1 cellular context compared by ENCODE assay signal in genomic region chr13:80342541-80343371, GRCh38.
TF ChIP-seq lines count a peak whose summit lies in the region.

No MANE protein-coding gene starts in this region.

TF ChIP-seq in HepG2, 621 proteins besides CTCF, POLR2A, EP300 and RAD21 (continued from another document and continues in another):
- TF ChIP-seq ZBTB44 (CRISPR knock-in tag; IDR thresholded peaks at IDR 0.05) = no peak; the same call in 1 of the 2 replicates
- no peak for TF ChIP-seq HMG20B (CRISPR knock-in tag; conservative IDR thresholded peaks at IDR 0.05)
- TF ChIP-seq TBX3 (IDR thresholded peaks at IDR 0.05; ENCODE audit: borderline replicate concordance) = no peak
- no peak for TF ChIP-seq ZFP36 (IDR thresholded peaks at IDR 0.05; ENCODE audit: borderline replicate concordance, low read depth, low read length, partially characterized antibody)
- TF ChIP-seq HOXD1 (CRISPR knock-in tag; IDR thresholded peaks at IDR 0.05) = peak; percentile 50; the same call in 1 of the 2 replicates
- TF ChIP-seq, protein P1, sequence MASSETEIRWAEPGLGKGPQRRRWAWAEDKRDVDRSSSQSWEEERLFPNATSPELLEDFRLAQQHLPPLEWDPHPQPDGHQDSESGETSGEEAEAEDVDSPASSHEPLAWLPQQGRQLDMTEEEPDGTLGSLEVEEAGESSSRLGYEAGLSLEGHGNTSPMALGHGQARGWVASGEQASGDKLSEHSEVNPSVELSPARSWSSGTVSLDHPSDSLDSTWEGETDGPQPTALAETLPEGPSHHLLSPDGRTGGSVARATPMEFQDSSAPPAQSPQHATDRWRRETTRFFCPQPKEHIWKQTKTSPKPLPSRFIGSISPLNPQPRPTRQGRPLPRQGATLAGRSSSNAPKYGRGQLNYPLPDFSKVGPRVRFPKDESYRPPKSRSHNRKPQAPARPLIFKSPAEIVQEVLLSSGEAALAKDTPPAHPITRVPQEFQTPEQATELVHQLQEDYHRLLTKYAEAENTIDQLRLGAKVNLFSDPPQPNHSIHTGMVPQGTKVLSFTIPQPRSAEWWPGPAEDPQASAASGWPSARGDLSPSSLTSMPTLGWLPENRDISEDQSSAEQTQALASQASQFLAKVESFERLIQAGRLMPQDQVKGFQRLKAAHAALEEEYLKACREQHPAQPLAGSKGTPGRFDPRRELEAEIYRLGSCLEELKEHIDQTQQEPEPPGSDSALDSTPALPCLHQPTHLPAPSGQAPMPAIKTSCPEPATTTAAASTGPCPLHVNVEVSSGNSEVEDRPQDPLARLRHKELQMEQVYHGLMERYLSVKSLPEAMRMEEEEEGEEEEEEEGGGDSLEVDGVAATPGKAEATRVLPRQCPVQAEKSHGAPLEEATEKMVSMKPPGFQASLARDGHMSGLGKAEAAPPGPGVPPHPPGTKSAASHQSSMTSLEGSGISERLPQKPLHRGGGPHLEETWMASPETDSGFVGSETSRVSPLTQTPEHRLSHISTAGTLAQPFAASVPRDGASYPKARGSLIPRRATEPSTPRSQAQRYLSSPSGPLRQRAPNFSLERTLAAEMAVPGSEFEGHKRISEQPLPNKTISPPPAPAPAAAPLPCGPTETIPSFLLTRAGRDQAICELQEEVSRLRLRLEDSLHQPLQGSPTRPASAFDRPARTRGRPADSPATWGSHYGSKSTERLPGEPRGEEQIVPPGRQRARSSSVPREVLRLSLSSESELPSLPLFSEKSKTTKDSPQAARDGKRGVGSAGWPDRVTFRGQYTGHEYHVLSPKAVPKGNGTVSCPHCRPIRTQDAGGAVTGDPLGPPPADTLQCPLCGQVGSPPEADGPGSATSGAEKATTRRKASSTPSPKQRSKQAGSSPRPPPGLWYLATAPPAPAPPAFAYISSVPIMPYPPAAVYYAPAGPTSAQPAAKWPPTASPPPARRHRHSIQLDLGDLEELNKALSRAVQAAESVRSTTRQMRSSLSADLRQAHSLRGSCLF (CRISPR knock-in tag; IDR thresholded peaks at IDR 0.05; ENCODE audit: borderline replicate concordance) = peak; percentile 75; the same call in 1 of the 2 replicates
- no peak for TF ChIP-seq ZBTB8A (CRISPR knock-in tag; IDR thresholded peaks at IDR 0.05; ENCODE audit: borderline replicate concordance, low read depth)
- TF ChIP-seq NBN (conservative IDR thresholded peaks at IDR 0.05) = no peak
- TF ChIP-seq ZBTB20 (CRISPR knock-in tag; IDR thresholded peaks at IDR 0.05; ENCODE audit: borderline replicate concordance, low read depth) = no peak
- peak; percentile 80 for TF ChIP-seq PHF8 (CRISPR knock-in tag; IDR thresholded peaks at IDR 0.05)
- peak; percentile 44; the same call in 1 of the 2 replicates for TF ChIP-seq THAP11 (CRISPR knock-in tag; IDR thresholded peaks at IDR 0.05)
- TF ChIP-seq ZNF432 (CRISPR knock-in tag; IDR thresholded peaks at IDR 0.05; ENCODE audit: borderline replicate concordance) = no peak
- no peak for TF ChIP-seq AGO2 (optimal IDR thresholded peaks at IDR 0.05; ENCODE audit: low read depth, low read length)
- no peak for TF ChIP-seq PRPF4 (IDR thresholded peaks at IDR 0.05; ENCODE audit: low read depth, low read length, poor library complexity, severe bottlenecking)
- TF ChIP-seq ZNF572 (CRISPR knock-in tag; IDR thresholded peaks at IDR 0.05) = no peak
- no peak for TF ChIP-seq ZMYM3 (CRISPR knock-in tag; IDR thresholded peaks at IDR 0.05)
- no peak for TF ChIP-seq SNAPC4 (CRISPR knock-in tag; IDR thresholded peaks at IDR 0.05)
- TF ChIP-seq, protein P2, sequence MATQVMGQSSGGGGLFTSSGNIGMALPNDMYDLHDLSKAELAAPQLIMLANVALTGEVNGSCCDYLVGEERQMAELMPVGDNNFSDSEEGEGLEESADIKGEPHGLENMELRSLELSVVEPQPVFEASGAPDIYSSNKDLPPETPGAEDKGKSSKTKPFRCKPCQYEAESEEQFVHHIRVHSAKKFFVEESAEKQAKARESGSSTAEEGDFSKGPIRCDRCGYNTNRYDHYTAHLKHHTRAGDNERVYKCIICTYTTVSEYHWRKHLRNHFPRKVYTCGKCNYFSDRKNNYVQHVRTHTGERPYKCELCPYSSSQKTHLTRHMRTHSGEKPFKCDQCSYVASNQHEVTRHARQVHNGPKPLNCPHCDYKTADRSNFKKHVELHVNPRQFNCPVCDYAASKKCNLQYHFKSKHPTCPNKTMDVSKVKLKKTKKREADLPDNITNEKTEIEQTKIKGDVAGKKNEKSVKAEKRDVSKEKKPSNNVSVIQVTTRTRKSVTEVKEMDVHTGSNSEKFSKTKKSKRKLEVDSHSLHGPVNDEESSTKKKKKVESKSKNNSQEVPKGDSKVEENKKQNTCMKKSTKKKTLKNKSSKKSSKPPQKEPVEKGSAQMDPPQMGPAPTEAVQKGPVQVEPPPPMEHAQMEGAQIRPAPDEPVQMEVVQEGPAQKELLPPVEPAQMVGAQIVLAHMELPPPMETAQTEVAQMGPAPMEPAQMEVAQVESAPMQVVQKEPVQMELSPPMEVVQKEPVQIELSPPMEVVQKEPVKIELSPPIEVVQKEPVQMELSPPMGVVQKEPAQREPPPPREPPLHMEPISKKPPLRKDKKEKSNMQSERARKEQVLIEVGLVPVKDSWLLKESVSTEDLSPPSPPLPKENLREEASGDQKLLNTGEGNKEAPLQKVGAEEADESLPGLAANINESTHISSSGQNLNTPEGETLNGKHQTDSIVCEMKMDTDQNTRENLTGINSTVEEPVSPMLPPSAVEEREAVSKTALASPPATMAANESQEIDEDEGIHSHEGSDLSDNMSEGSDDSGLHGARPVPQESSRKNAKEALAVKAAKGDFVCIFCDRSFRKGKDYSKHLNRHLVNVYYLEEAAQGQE (IDR thresholded peaks at IDR 0.05; ENCODE audit: borderline replicate concordance in 1 of 2, low read depth in 1 of 2, low read length in 2 of 2) = no peak
- peak; percentile 99 for TF ChIP-seq MYPOP (CRISPR knock-in tag; IDR thresholded peaks at IDR 0.05)
- no peak for TF ChIP-seq ZNF530 (CRISPR knock-in tag; IDR thresholded peaks at IDR 0.05; ENCODE audit: low read depth)
- no peak for TF ChIP-seq REXO4 (CRISPR knock-in tag; IDR thresholded peaks at IDR 0.05; ENCODE audit: borderline replicate concordance)
- peak; percentile 72; the same call in 1 of the 2 replicates for TF ChIP-seq SALL2 (CRISPR knock-in tag; IDR thresholded peaks at IDR 0.05)
- peak; percentile 50; the same call in 1 of the 2 replicates for TF ChIP-seq SRY (CRISPR knock-in tag; IDR thresholded peaks at IDR 0.05)
- peak; percentile 3; the same call in 1 of the 2 replicates for TF ChIP-seq RARA (CRISPR knock-in tag; IDR thresholded peaks at IDR 0.05)
- peak; percentile 89; the same call in 1 of the 2 replicates for TF ChIP-seq ZNF337 (CRISPR knock-in tag; IDR thresholded peaks at IDR 0.05; ENCODE audit: borderline replicate concordance, low read depth)
- TF ChIP-seq ZNF577 (CRISPR knock-in tag; IDR thresholded peaks at IDR 0.05; ENCODE audit: borderline replicate concordance, low read depth) = no peak
- TF ChIP-seq SRSF4 (IDR thresholded peaks at IDR 0.05; ENCODE audit: low read depth, low read length, poor library complexity, severe bottlenecking) = no peak
- TF ChIP-seq HOMEZ (CRISPR knock-in tag; IDR thresholded peaks at IDR 0.05; ENCODE audit: low read depth) = no peak
- no peak for TF ChIP-seq ZFP36L1 (CRISPR knock-in tag; IDR thresholded peaks at IDR 0.05)
- TF ChIP-seq CENPX (CRISPR knock-in tag; IDR thresholded peaks at IDR 0.05) = no peak
- no peak for TF ChIP-seq ZNF317 (CRISPR knock-in tag; IDR thresholded peaks at IDR 0.05)
- TF ChIP-seq CBFB (CRISPR knock-in tag; IDR thresholded peaks at IDR 0.05) = no peak
- TF ChIP-seq HBP1 (CRISPR knock-in tag; IDR thresholded peaks at IDR 0.05; ENCODE audit: low read depth) = no peak
- TF ChIP-seq, protein P3, sequence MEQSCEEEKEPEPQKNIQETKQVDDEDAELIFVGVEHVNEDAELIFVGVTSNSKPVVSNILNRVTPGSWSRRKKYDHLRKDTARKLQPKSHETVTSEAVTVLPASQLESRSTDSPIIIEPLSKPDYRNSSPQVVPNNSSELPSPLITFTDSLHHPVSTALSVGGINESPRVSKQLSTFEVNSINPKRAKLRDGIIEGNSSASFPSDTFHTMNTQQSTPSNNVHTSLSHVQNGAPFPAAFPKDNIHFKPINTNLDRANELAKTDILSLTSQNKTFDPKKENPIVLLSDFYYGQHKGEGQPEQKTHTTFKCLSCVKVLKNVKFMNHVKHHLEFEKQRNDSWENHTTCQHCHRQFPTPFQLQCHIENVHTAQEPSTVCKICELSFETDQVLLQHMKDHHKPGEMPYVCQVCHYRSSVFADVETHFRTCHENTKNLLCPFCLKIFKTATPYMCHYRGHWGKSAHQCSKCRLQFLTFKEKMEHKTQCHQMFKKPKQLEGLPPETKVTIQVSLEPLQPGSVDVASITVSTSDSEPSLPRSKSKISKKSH (CRISPR knock-in tag; IDR thresholded peaks at IDR 0.05; ENCODE audit: borderline replicate concordance) = 0 out of 2 replicates have a peak, but pooled peaks have one; percentile 44
- TF ChIP-seq, protein P4, sequence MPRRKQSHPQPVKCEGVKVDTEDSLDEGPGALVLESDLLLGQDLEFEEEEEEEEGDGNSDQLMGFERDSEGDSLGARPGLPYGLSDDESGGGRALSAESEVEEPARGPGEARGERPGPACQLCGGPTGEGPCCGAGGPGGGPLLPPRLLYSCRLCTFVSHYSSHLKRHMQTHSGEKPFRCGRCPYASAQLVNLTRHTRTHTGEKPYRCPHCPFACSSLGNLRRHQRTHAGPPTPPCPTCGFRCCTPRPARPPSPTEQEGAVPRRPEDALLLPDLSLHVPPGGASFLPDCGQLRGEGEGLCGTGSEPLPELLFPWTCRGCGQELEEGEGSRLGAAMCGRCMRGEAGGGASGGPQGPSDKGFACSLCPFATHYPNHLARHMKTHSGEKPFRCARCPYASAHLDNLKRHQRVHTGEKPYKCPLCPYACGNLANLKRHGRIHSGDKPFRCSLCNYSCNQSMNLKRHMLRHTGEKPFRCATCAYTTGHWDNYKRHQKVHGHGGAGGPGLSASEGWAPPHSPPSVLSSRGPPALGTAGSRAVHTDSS (CRISPR knock-in tag; conservative IDR thresholded peaks at IDR 0.05) = no peak
